17 cellular contexts compared by ENCODE assay signal in the genomic region with DNA sequence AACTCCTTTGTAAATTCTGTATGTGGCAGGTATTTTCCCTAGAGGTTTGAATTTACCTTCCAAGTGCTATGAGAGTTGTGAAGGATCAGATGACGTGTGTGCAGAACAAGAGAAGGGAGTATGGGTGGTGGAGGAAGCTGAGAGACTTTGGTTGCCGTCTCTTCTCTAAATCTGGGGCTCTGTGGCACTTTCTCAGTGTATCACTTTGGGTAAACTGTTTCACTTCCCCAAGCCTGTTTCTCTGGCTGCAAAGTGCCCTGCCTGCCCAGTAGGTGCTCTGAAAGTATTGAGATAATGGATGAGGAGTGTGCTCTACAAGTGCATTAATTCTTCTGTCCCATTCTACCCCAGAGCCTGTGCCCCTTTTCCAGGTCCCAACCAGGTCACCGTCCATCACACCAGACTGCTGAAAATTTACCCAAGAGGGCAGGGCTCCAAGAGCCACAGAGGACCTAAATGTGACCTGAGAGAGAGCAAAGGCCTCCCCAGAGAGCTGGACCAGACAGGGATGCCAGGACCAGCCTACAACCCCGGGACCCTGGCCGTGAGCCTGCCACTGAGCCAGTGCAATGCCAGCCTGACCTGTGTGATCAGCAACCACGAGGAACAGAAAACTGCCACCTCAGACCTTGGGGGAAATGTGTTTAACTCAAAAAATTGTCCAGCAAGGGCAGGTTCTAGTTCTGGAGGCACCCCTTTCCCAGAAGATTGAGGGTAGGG.
DNase-seq lines count a peak whose midpoint lies in the region; ATAC-seq and TF ChIP-seq lines count a peak whose summit lies in the region.
"Had no signal": no experiment of that assay in that cellular context is flagged by ENCODE, and none has a peak within 500 bp of the region (broad histone marks: within the 10 kb centered on the region; RNA-seq: fewer than 3 reads in every experiment).

No MANE protein-coding gene starts in this region.

- H3K9ac ChIP-seq in endodermal cell (ENCODE audit: extremely low read depth, low read length, poor library complexity, severe bottlenecking), result no peak overlapping the region

- WGBS in endodermal cell (ENCODE audit: insufficient coverage in 1 of 2, insufficient read length in 1 of 2), 2 experiments, result 74 to 76% methylated on average over 4 to 6 of the region's 6 CpGs

- no peaks in the 10 kb centered on the region for H3K4me1 Mint-ChIP-seq in endodermal cell
- H3K4me1 Mint-ChIP-seq: activated naive CD8-positive, alpha-beta T cell treated with anti-CD3 and anti-CD28 coated beads, Interleukin-2, amount 50 U/mL, for 24 hours; T-helper 17 cell had no signal

- no peaks in the 10 kb centered on the region for H3K36me3 ChIP-seq in endodermal cell (ENCODE audit: control insufficient read depth, insufficient read depth, low read length)
- no peaks in the 10 kb centered on the region for H3K36me3 ChIP-seq in tibial artery
- H3K36me3 ChIP-seq: MG63, vagina had no signal

- no peak for TF ChIP-seq CTCF in GM13977 (IDR thresholded peaks at IDR 0.05; ENCODE audit: extremely low read depth, insufficient read depth, missing control alignments)
- no peak for TF ChIP-seq CTCF in GM20000 (IDR thresholded peaks at IDR 0.05; ENCODE audit: extremely low read depth, missing control alignments)
- no peak for TF ChIP-seq CTCF in endodermal cell (conservative IDR thresholded peaks at IDR 0.05)
- TF ChIP-seq CTCF in tibial artery (IDR thresholded peaks at IDR 0.05), result no peak

- H3K27ac ChIP-seq in endodermal cell (ENCODE audit: low read depth, low read length) (no peak overlapping the region), tibial artery (no peak overlapping the region)
- H3K27ac ChIP-seq: skin epidermis, vagina had no signal

- H3K4me3 Mint-ChIP-seq in endodermal cell, result no peak overlapping the region
- H3K4me3 Mint-ChIP-seq: activated naive CD8-positive, alpha-beta T cell treated with anti-CD3 and anti-CD28 coated beads, Interleukin-2, amount 50 U/mL, for 24 hours; dendritic cell treated with granulocyte-macrophage colony-stimulating factor and Interleukin-4, amounts not matched to agents 40 ng/mL and 50 ng/mL, for 4 days; T-helper 17 cell had no signal

- no peak overlapping the region for H3K27ac Mint-ChIP-seq in endodermal cell
- H3K27ac Mint-ChIP-seq: activated naive CD8-positive, alpha-beta T cell treated with anti-CD3 and anti-CD28 coated beads, Interleukin-2, amount 50 U/mL, for 24 hours; dendritic cell treated with granulocyte-macrophage colony-stimulating factor and Interleukin-4, amounts not matched to agents 40 ng/mL and 50 ng/mL, for 4 days; T-helper 17 cell had no signal

- in situ Hi-C loops in GM13977 (cut with MboI; ENCODE audit: low pct_unique_long_range_greater_than_20kb, low sequenced_read_pairs, unreplicated experiment), result no loop called here

- no peaks in the 10 kb centered on the region for H3K27me3 ChIP-seq in endodermal cell (ENCODE audit: control insufficient read depth, insufficient read depth, low read length, poor library complexity, severe bottlenecking)
- H3K27me3 ChIP-seq in tibial artery, result peaks cover 0 to 3% of the 10 kb centered on the region in 2 donors
- H3K27me3 ChIP-seq: vagina had no signal

- H3K9me3 ChIP-seq in endodermal cell (ENCODE audit: control insufficient read depth, low read length) (no peaks in the 10 kb centered on the region), tibial artery (no peaks in the 10 kb centered on the region)
- H3K9me3 ChIP-seq: MG63, vagina had no signal

- H3K27me3 Mint-ChIP-seq in endodermal cell (ENCODE audit: insufficient read depth), result peaks cover 49% of the 10 kb centered on the region

- H3K36me3 Mint-ChIP-seq in endodermal cell (ENCODE audit: low read depth), result no peaks in the 10 kb centered on the region

- H3K9me3 Mint-ChIP-seq in endodermal cell, result no peaks in the 10 kb centered on the region
- H3K9me3 Mint-ChIP-seq: activated naive CD8-positive, alpha-beta T cell treated with anti-CD3 and anti-CD28 coated beads, Interleukin-2, amount 50 U/mL, for 24 hours; dendritic cell treated with granulocyte-macrophage colony-stimulating factor and Interleukin-4, amounts not matched to agents 40 ng/mL and 50 ng/mL, for 4 days had no signal

- intact Hi-C loops in tibial artery (cut with DNase I; ENCODE audit: low total_unique reads), result no loop called here

- no peaks in the 10 kb centered on the region for H3K4me1 ChIP-seq in endodermal cell (ENCODE audit: control insufficient read depth, insufficient read depth, low read length)
- H3K4me1 ChIP-seq in tibial artery, result no peaks in the 10 kb centered on the region
- H3K4me1 ChIP-seq: vagina had no signal

- H3K4me3 ChIP-seq in endodermal cell (ENCODE audit: low read length) (no peak overlapping the region), tibial artery (no peak overlapping the region)
- H3K4me3 ChIP-seq: MG63, skin epidermis, vagina had no signal

- peak; percentile 74 for ATAC-seq in HG03159 (IDR thresholded peaks at IDR 0.05; ENCODE audit: unreplicated experiment)
- ATAC-seq: activated naive CD8-positive, alpha-beta T cell treated with anti-CD3 and anti-CD28 coated beads, Interleukin-2, amount 50 U/mL, for 24 hours; T-helper 17 cell had no signal

- DNase-seq in GM13977 (ENCODE audit: low spot score), result peak; percentile 21
- peak; percentile 16 for DNase-seq in GM20000 (ENCODE audit: low spot score)
- peak; percentile 21 for DNase-seq in endodermal cell
- DNase-seq in NCI-H1930 (lab: John Stamatoyannopoulos, UW), result no peak
- DNase-seq in NCI-H2196 (lab: John Stamatoyannopoulos, UW; ENCODE audit: unreplicated experiment), result no peak
- DNase-seq in tibial artery, result no peak
- DNase-seq in activated CD8-positive, alpha-beta memory T cell treated with anti-CD3 and anti-CD28 coated beads for 24 hours, result no peak
- DNase-seq: activated naive CD8-positive, alpha-beta T cell treated with anti-CD3 and anti-CD28 coated beads, Interleukin-2, amount 50 U/mL, for 24 hours; foreskin fibroblast; kidney glomerular epithelial cell; MG63; NCI-H774; T-helper 17 cell had no signal

Comparison
In these comparisons a context has a peak if more than half of its experiments do, and no peak if none do; other contexts are left out.
1. DNase-seq: peak in GM13977 (single experiment), GM20000 (single experiment) and endodermal cell (single experiment); none in NCI-H1930 (0 of 2), NCI-H2196 (single experiment), tibial artery (0 of 2) and activated CD8-positive, alpha-beta memory T cell treated with anti-CD3 and anti-CD28 coated beads for 24 hours (single experiment).